25 cellular contexts compared by ENCODE assay signal in the genomic region with DNA sequence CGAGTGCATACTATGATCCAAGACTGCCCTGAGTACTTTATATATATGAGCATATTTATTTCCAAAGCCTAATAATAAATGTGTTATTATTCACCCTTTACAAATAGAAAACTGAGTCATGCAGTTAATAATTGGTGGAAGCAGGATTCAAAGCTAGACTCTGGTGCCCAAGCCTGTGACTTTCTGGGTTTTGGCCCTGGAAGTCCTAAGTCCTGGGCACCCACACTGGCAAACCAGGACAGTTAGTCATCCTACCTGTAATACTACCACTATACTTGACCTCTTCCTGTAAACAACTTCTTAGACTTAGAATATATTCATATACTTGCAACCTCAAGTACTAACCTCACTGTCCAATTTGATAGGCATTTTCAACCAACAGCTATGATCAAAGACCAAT.
"Had no signal": no experiment of that assay in that cellular context is flagged by ENCODE, and none has a peak within 500 bp of the region (broad histone marks: within the 10 kb centered on the region; RNA-seq: fewer than 3 reads in every experiment).

No MANE protein-coding gene starts in this region.

- H3K4me3 ChIP-seq: esophagus squamous epithelium, neural progenitor cell, sigmoid colon, testis, tibial artery had no signal

- H3K4me1 ChIP-seq: esophagus squamous epithelium, neural progenitor cell, parathyroid adenoma, sigmoid colon, testis, tibial artery had no signal

- H3K36me3 Mint-ChIP-seq: immature natural killer cell; naive thymus-derived CD4-positive, alpha-beta T cell; neural progenitor cell; stimulated activated memory B cell treated with anti-CD40 and anti-IgM and Interleukin-4, amounts not matched to agents 10 μg/mL and 1 μg/mL and 100 μg/mL, for 72 hours; type B pancreatic cell had no signal

- H3K27ac Mint-ChIP-seq: endodermal cell; immature natural killer cell; naive thymus-derived CD4-positive, alpha-beta T cell; nephron; neural progenitor cell; progenitor cell of endocrine pancreas; stimulated activated memory B cell treated with anti-CD40 and anti-IgM and Interleukin-4, amounts not matched to agents 10 μg/mL and 1 μg/mL and 100 μg/mL, for 72 hours; type B pancreatic cell had no signal

- H3K9ac ChIP-seq: neural progenitor cell, parathyroid adenoma had no signal

- H3K4me3 Mint-ChIP-seq: endodermal cell; immature natural killer cell; naive thymus-derived CD4-positive, alpha-beta T cell; nephron; neural progenitor cell; stimulated activated memory B cell treated with anti-CD40 and anti-IgM and Interleukin-4, amounts not matched to agents 10 μg/mL and 1 μg/mL and 100 μg/mL, for 72 hours; type B pancreatic cell had no signal

- H3K36me3 ChIP-seq: esophagus squamous epithelium, neural progenitor cell, sigmoid colon, tibial artery had no signal

- DNase-seq: effector CD8-positive, alpha-beta T cell; endodermal cell; erythroblast; esophagus squamous epithelium; foreskin melanocyte; hypothalamus; immature natural killer cell; islet precursor cell; kidney glomerular epithelial cell; mesendoderm; midbrain; naive thymus-derived CD4-positive, alpha-beta T cell; right cardiac atrium; sigmoid colon; stimulated activated CD4-positive, alpha-beta T cell treated with anti-CD3 and anti-CD28 coated beads, Interleukin-4, amount 100 ng/mL, for 4 hours; stimulated activated naive CD8-positive, alpha-beta T cell treated with anti-CD3 and anti-CD28 coated beads, Interleukin-15, Interleukin-2, amounts not matched to agents 100 U/mL and 50 U/mL, for 24 hours; substantia nigra; testis; tibial artery had no signal

- H3K4me1 Mint-ChIP-seq: endodermal cell; immature natural killer cell; naive thymus-derived CD4-positive, alpha-beta T cell; nephron; stimulated activated memory B cell treated with anti-CD40 and anti-IgM and Interleukin-4, amounts not matched to agents 10 μg/mL and 1 μg/mL and 100 μg/mL, for 72 hours had no signal

- ATAC-seq: naive thymus-derived CD4-positive, alpha-beta T cell; stimulated activated memory B cell treated with anti-CD40 and anti-IgM and Interleukin-4, amounts not matched to agents 10 μg/mL and 1 μg/mL and 100 μg/mL, for 72 hours; stimulated activated naive CD8-positive, alpha-beta T cell treated with anti-CD3 and anti-CD28 coated beads, Interleukin-15, Interleukin-2, amounts not matched to agents 100 U/mL and 50 U/mL, for 24 hours had no signal

- H3K27me3 Mint-ChIP-seq: stimulated activated memory B cell treated with anti-CD40 and anti-IgM and Interleukin-4, amounts not matched to agents 10 μg/mL and 1 μg/mL and 100 μg/mL, for 72 hours had no signal

- H2AFZ ChIP-seq: neural progenitor cell, parathyroid adenoma had no signal

- H3K9me3 ChIP-seq: esophagus squamous epithelium, sigmoid colon, testis, tibial artery had no signal

- H3K4me2 ChIP-seq: neural progenitor cell had no signal

- H3K27ac ChIP-seq: esophagus squamous epithelium, neural progenitor cell, parathyroid adenoma, sigmoid colon, testis, tibial artery had no signal

- H3K79me2 ChIP-seq: parathyroid adenoma had no signal

- H3K27me3 ChIP-seq: neural progenitor cell, sigmoid colon, testis, tibial artery had no signal
